8 cellular contexts compared by ENCODE assay signal in genomic region chr20:841568-842546, GRCh38. TPM values are rescaled to one million over a fixed set of nuclear protein-coding genes. Genes with fewer than 3 reads are reported as not detected.
DNase-seq lines count a peak whose midpoint lies in the region; ATAC-seq, FAIRE-seq and TF ChIP-seq lines count a peak whose summit lies in the region.

No MANE protein-coding gene starts in this region.

- intact Hi-C loops in pancreas (cut with DNase I), result no loop called here

- H3K4me3 ChIP-seq in NT2/D1 (ENCODE audit: insufficient read length, low read depth) (peak overlapping the region; percentile 36), pancreas (peak overlapping the region; percentile 61 to 75 (median 68))

- H3K36me3 ChIP-seq in NT2/D1 (ENCODE audit: insufficient read depth, insufficient read length, low read length) (peaks cover 6% of the 10 kb centered on the region), pancreas (no peaks in the 10 kb centered on the region)

- 7 to 9% methylated on average over 51 to 62 of the region's 62 CpGs for WGBS in pancreas, 2 donors

- H3K4me1 ChIP-seq in NT2/D1 (ENCODE audit: insufficient read depth, insufficient read length), result peaks cover 11% of the 10 kb centered on the region
- H3K4me1 ChIP-seq in pancreas, result peaks cover 0 to 5% (median 0%) of the 10 kb centered on the region in 3 donors

- ATAC-seq in esophagus mucosa, result peak; percentile 60
- peak; percentile 26 to 63 (median 54) for ATAC-seq in pancreas
- ATAC-seq in HG03175 (IDR thresholded peaks at IDR 0.05; ENCODE audit: unreplicated experiment), result no peak
- ATAC-seq in GM18867 (IDR thresholded peaks at IDR 0.05; ENCODE audit: unreplicated experiment), result no peak

- no peak for TF ChIP-seq CTCF in pancreas (IDR thresholded peaks at IDR 0.05)

- H3K9ac ChIP-seq in NT2/D1 (ENCODE audit: insufficient read length, low read depth), result peak overlapping the region; percentile 21

- no peaks in the 10 kb centered on the region for H3K9me3 ChIP-seq in NT2/D1 (ENCODE audit: insufficient read depth, low read length)
- H3K9me3 ChIP-seq in pancreas, result no peaks in the 10 kb centered on the region

- H3K27me3 ChIP-seq in NT2/D1 (ENCODE audit: insufficient read depth, insufficient read length) (peaks cover 28% of the 10 kb centered on the region), pancreas (no peaks in the 10 kb centered on the region)

- FAIRE-seq in pancreas (lab: Jason Lieb, UNC), result no peak

- DNase-seq in ELF-1 (ENCODE audit: low read depth, low spot score), result peak; percentile 91
- no peak for DNase-seq in NT2/D1 (ENCODE audit: low read depth, low spot score)
- peak in 5 of 6 donors; percentile 37 to 73 (median 53) for DNase-seq in pancreas
- no peak for DNase-seq in stimulated activated CD8-positive, alpha-beta memory T cell treated with anti-CD3 and anti-CD28 coated beads, Interleukin-4, amount 100 ng/mL, for 48 hours
- no peak for DNase-seq in HPDE6-E6E7 (ENCODE audit: extremely low spot score)

- H3K27ac ChIP-seq in pancreas, result no peak overlapping the region

RNA-seq across cellular contexts. Expression of gene FAM110A, which starts 8.3 kb away (rescaled TPM):
- total RNA-seq in esophagus mucosa, result 32.8 TPM
- 1 to 10 TPM; 1.8 to 8.4 (median 2.6) TPM for total RNA-seq in pancreas
- 1 to 10 TPM; 5.3 to 5.4 TPM for polyA plus RNA-seq in pancreas

Comparison
In these comparisons a context has a peak if more than half of its experiments do, and no peak if none do; other contexts are left out.
1. DNase-seq: peak in ELF-1 (single experiment) and pancreas (5 of 6); none in NT2/D1 (single experiment), stimulated activated CD8-positive, alpha-beta memory T cell treated with anti-CD3 and anti-CD28 coated beads, Interleukin-4, amount 100 ng/mL, for 48 hours (single experiment) and HPDE6-E6E7 (single experiment).
2. ATAC-seq: peak in esophagus mucosa (single experiment) and pancreas (4 of 4); none in HG03175 (single experiment) and GM18867 (single experiment).